In the genomic region with DNA sequence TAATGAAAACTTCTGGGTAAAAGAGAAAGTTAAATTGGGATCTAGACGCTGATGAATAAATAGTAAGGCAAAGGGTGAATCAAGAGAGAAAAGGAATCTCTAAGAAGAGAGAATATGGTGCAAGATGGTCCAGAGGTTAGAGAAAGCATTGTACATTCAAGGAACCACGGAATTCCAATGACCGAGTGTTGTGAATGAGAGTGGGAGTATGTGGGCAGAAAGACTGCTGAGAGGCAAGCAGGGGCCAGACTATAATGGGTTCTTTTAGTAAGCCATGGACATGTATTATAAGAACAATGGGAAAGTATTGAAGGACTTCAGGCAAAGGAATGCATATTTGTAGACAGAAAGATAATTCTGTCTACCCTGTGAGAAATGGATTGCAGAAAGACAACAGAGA, we compare ENCODE assay signal across 32 cellular contexts.
"Had no signal": no experiment of that assay in that cellular context is flagged by ENCODE, and none has a peak within 500 bp of the region (broad histone marks: within the 10 kb centered on the region; RNA-seq: fewer than 3 reads in every experiment).

No MANE protein-coding gene starts in this region.

- H3K27ac Mint-ChIP-seq: activated CD4-positive, alpha-beta memory T cell treated with anti-CD3 and anti-CD28 coated beads for 36 hours; activated CD4-positive, alpha-beta T cell treated with anti-CD3 and anti-CD28 coated beads for 36 hours; activated CD4-positive, alpha-beta T cell treated with anti-CD3 and anti-CD28 coated beads, Interleukin-2, amount 10 ng/mL, durations not matched to agents 24 days and 14 days; activated CD8-positive, alpha-beta memory T cell treated with anti-CD3 and anti-CD28 coated beads, Interleukin-2, amount 10 ng/mL, durations not matched to agents 7 days and 5 days; activated CD8-positive, alpha-beta T cell treated with anti-CD3 and anti-CD28 coated beads, Interleukin-2, amount 10 ng/mL, durations not matched to agents 7 days and 5 days; activated naive CD4-positive, alpha-beta T cell treated with anti-CD3 and anti-CD28 coated beads for 36 hours; activated naive CD4-positive, alpha-beta T cell treated with anti-CD3 and anti-CD28 coated beads, Interleukin-2, amount 50 U/mL, for 24 hours; activated naive CD8-positive, alpha-beta T cell treated with anti-CD3 and anti-CD28 coated beads for 36 hours; activated naive CD8-positive, alpha-beta T cell treated with anti-CD3 and anti-CD28 coated beads, Interleukin-2, amount 50 U/mL, for 24 hours; activated T-helper 1 cell treated with anti-CD3 and anti-CD28 coated beads, Interleukin-12 subunit alpha, Interleukin-12 subunit beta, Interleukin-2, Interleukin-4 antibody, amounts not matched to agents 30 ng/mL and 10 ng/mL and 1 ng/mL, durations not matched to agents 14 hours and 24 hours and 36 hours; activated T-helper 2 cell treated with anti-CD3 and anti-CD28 coated beads, Interferon-gamma antibody, Interleukin-2, Interleukin-4, amounts not matched to agents 10 μg/mL and 5 μg/mL and 100 μg/mL, durations not matched to agents 14 hours and 24 hours and 36 hours; brain had no signal

- H3K27me3 Mint-ChIP-seq: activated CD4-positive, alpha-beta memory T cell treated with anti-CD3 and anti-CD28 coated beads for 36 hours; activated CD4-positive, alpha-beta T cell treated with anti-CD3 and anti-CD28 coated beads for 36 hours; activated CD4-positive, alpha-beta T cell treated with anti-CD3 and anti-CD28 coated beads, Interleukin-2, amount 10 ng/mL, durations not matched to agents 24 days and 14 days; activated CD8-positive, alpha-beta memory T cell treated with anti-CD3 and anti-CD28 coated beads, Interleukin-2, amount 10 ng/mL, durations not matched to agents 7 days and 5 days; activated naive CD4-positive, alpha-beta T cell treated with anti-CD3 and anti-CD28 coated beads, Interleukin-2, amount 50 U/mL, for 24 hours; activated naive CD8-positive, alpha-beta T cell treated with anti-CD3 and anti-CD28 coated beads for 36 hours; activated naive CD8-positive, alpha-beta T cell treated with anti-CD3 and anti-CD28 coated beads, Interleukin-2, amount 50 U/mL, for 24 hours; brain had no signal

- H3K4me3 ChIP-seq: adrenal gland, breast epithelium, cardiac muscle cell, colonic mucosa, gastroesophageal sphincter, heart right ventricle had no signal

- H3K4me1 Mint-ChIP-seq: activated CD4-positive, alpha-beta T cell treated with anti-CD3 and anti-CD28 coated beads for 36 hours; activated CD4-positive, alpha-beta T cell treated with anti-CD3 and anti-CD28 coated beads, Interleukin-2, amount 10 ng/mL, durations not matched to agents 24 days and 14 days; activated CD8-positive, alpha-beta memory T cell treated with anti-CD3 and anti-CD28 coated beads, Interleukin-2, amount 10 ng/mL, durations not matched to agents 7 days and 5 days; activated naive CD4-positive, alpha-beta T cell treated with anti-CD3 and anti-CD28 coated beads, Interleukin-2, amount 50 U/mL, for 24 hours; activated naive CD8-positive, alpha-beta T cell treated with anti-CD3 and anti-CD28 coated beads for 36 hours; activated naive CD8-positive, alpha-beta T cell treated with anti-CD3 and anti-CD28 coated beads, Interleukin-2, amount 50 U/mL, for 24 hours; brain had no signal

- H3K9me3 Mint-ChIP-seq: activated CD4-positive, alpha-beta memory T cell treated with anti-CD3 and anti-CD28 coated beads for 36 hours; activated CD4-positive, alpha-beta T cell treated with anti-CD3 and anti-CD28 coated beads, Interleukin-2, amount 10 ng/mL, durations not matched to agents 24 days and 14 days; activated naive CD4-positive, alpha-beta T cell treated with anti-CD3 and anti-CD28 coated beads for 36 hours; activated naive CD4-positive, alpha-beta T cell treated with anti-CD3 and anti-CD28 coated beads, Interleukin-2, amount 50 U/mL, for 24 hours; activated T-helper 1 cell treated with anti-CD3 and anti-CD28 coated beads, Interleukin-12 subunit alpha, Interleukin-12 subunit beta, Interleukin-2, Interleukin-4 antibody, amounts not matched to agents 30 ng/mL and 10 ng/mL and 1 ng/mL, durations not matched to agents 14 hours and 24 hours and 36 hours; activated T-helper 2 cell treated with anti-CD3 and anti-CD28 coated beads, Interferon-gamma antibody, Interleukin-2, Interleukin-4, amounts not matched to agents 10 μg/mL and 5 μg/mL and 100 μg/mL, durations not matched to agents 14 hours and 24 hours and 36 hours had no signal

- H3K4me3 Mint-ChIP-seq: activated CD4-positive, alpha-beta memory T cell treated with anti-CD3 and anti-CD28 coated beads for 36 hours; activated CD4-positive, alpha-beta T cell treated with anti-CD3 and anti-CD28 coated beads for 36 hours; activated CD4-positive, alpha-beta T cell treated with anti-CD3 and anti-CD28 coated beads, Interleukin-2, amount 10 ng/mL, durations not matched to agents 24 days and 14 days; activated CD8-positive, alpha-beta memory T cell treated with anti-CD3 and anti-CD28 coated beads, Interleukin-2, amount 10 ng/mL, durations not matched to agents 7 days and 5 days; activated CD8-positive, alpha-beta T cell treated with anti-CD3 and anti-CD28 coated beads, Interleukin-2, amount 10 ng/mL, durations not matched to agents 7 days and 5 days; activated naive CD4-positive, alpha-beta T cell treated with anti-CD3 and anti-CD28 coated beads for 36 hours; activated naive CD4-positive, alpha-beta T cell treated with anti-CD3 and anti-CD28 coated beads, Interleukin-2, amount 50 U/mL, for 24 hours; activated naive CD8-positive, alpha-beta T cell treated with anti-CD3 and anti-CD28 coated beads for 36 hours; activated naive CD8-positive, alpha-beta T cell treated with anti-CD3 and anti-CD28 coated beads, Interleukin-2, amount 50 U/mL, for 24 hours; activated T-helper 1 cell treated with anti-CD3 and anti-CD28 coated beads, Interleukin-12 subunit alpha, Interleukin-12 subunit beta, Interleukin-2, Interleukin-4 antibody, amounts not matched to agents 30 ng/mL and 10 ng/mL and 1 ng/mL, durations not matched to agents 14 hours and 24 hours and 36 hours; brain had no signal

- ATAC-seq: activated CD4-positive, alpha-beta T cell treated with anti-CD3 and anti-CD28 coated beads for 36 hours; activated CD8-positive, alpha-beta memory T cell treated with anti-CD3 and anti-CD28 coated beads, Interleukin-2, amount 10 ng/mL, durations not matched to agents 7 days and 5 days; activated CD8-positive, alpha-beta T cell treated with anti-CD3 and anti-CD28 coated beads, Interleukin-2, amount 10 ng/mL, durations not matched to agents 7 days and 5 days; activated naive CD8-positive, alpha-beta T cell treated with anti-CD3 and anti-CD28 coated beads, Interleukin-2, amount 50 U/mL, for 24 hours; esophagus mucosa; foreskin keratinocyte; gastroesophageal sphincter; heart right ventricle had no signal

- DNase-seq: activated CD4-positive, alpha-beta memory T cell treated with anti-CD3 and anti-CD28 coated beads for 36 hours; activated CD4-positive, alpha-beta T cell treated with anti-CD3 and anti-CD28 coated beads for 36 hours; activated CD4-positive, alpha-beta T cell treated with anti-CD3 and anti-CD28 coated beads, Interleukin-2, amount 10 ng/mL, durations not matched to agents 24 days and 14 days; activated CD4-positive, CD25-positive, alpha-beta regulatory T cell; activated CD4-positive, CD25-positive, alpha-beta regulatory T cell treated with anti-CD3 and anti-CD28 coated beads, Interleukin-2, amount 50 U/mL, for 72 hours; activated CD8-positive, alpha-beta memory T cell treated with anti-CD3 and anti-CD28 coated beads, Interleukin-2, amount 10 ng/mL, durations not matched to agents 7 days and 5 days; activated CD8-positive, alpha-beta memory T cell treated with anti-CD3 and anti-CD28 coated beads, Interleukin-2, amount 50 U/mL, for 4 hours; activated CD8-positive, alpha-beta T cell treated with anti-CD3 and anti-CD28 coated beads, Interleukin-2, amount 10 ng/mL, durations not matched to agents 7 days and 5 days; activated effector memory CD4-positive, alpha-beta T cell treated with anti-CD3 and anti-CD28 coated beads, Interleukin-2, amount 50 U/mL, for 16 hours; activated naive CD4-positive, alpha-beta T cell treated with anti-CD3 and anti-CD28 coated beads for 36 hours; activated naive CD8-positive, alpha-beta T cell treated with anti-CD3 and anti-CD28 coated beads for 36 hours; activated naive CD8-positive, alpha-beta T cell treated with anti-CD3 and anti-CD28 coated beads, Interleukin-2, amount 50 U/mL, for 24 hours; activated T-cell treated with anti-CD3 and anti-CD28 coated beads, Interleukin-2, amount 50 U/mL, for 1 hour; activated T-cell treated with anti-CD3 and anti-CD28 coated beads, Interleukin-2, amount 50 U/mL, for 48 hours; adrenal gland; amygdala; aorta; central memory CD4-positive, alpha-beta T cell; cerebellar nuclear complex; colonic mucosa; effector CD8-positive, alpha-beta T cell; foreskin keratinocyte; heart right ventricle; T-helper 2 cell had no signal

- H3K36me3 Mint-ChIP-seq: activated CD4-positive, alpha-beta memory T cell treated with anti-CD3 and anti-CD28 coated beads for 36 hours; activated CD8-positive, alpha-beta memory T cell treated with anti-CD3 and anti-CD28 coated beads, Interleukin-2, amount 10 ng/mL, durations not matched to agents 7 days and 5 days; activated naive CD4-positive, alpha-beta T cell treated with anti-CD3 and anti-CD28 coated beads, Interleukin-2, amount 50 U/mL, for 24 hours; brain had no signal
